ENCODE assay signal across 1 cellular context in the genomic region with DNA sequence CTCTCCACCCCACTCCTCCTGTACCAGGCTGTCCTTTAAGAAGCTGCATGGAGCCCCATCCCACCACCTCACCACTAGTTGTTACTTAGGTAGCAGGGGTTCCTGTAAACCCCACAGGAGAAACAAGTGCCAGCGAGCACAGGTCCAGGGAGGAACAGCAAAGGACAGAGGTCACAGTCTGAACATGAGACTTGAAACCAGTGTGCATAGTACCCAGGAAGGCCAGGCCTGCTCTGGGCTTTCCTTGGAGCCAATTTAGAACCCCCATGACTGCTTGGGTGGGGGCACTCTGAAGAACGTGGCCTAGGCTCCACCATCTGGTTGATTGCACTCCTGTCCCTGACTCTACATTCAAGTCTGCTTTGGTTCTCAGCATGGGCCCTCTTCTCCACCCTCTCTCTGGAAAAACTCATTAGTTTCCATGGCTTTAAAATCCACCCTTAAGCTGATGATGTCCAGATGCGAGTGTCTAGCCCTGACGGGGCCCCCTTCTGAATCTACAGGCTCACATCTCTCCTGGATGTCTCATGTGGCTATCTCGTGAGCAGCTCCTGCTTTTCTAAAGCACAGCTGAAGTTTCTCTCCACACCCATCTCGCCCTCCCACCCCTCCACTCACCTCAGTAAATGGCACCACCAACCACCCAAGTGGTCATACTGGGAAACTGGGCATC.
TF ChIP-seq lines count a peak whose summit lies in the region.

No MANE protein-coding gene starts in this region.

TF ChIP-seq in H1, 55 proteins besides CTCF, POLR2A, EP300 and RAD21:
- TF ChIP-seq MAFK (IDR thresholded peaks at IDR 0.05; ENCODE audit: low read depth, low read length) (no peak), SUZ12 (IDR thresholded peaks at IDR 0.05; ENCODE audit: low read length) (no peak), CTBP2 (IDR thresholded peaks at IDR 0.05; ENCODE audit: borderline replicate concordance, insufficient read depth, insufficient read length, low read length) (no peak), TCF12 (IDR thresholded peaks at IDR 0.05; ENCODE audit: low read depth, low read length) (no peak), EZH2 (IDR thresholded peaks at IDR 0.05; ENCODE audit: low read depth, low read length, severe bottlenecking) (no peak)
TF ChIP-seq in H1: peak in this region for 0.
